7 cellular contexts compared by ENCODE assay signal in genomic region chr18:48838921-48839818, GRCh38.
DNase-seq lines count a peak whose midpoint lies in the region; ATAC-seq, FAIRE-seq and TF ChIP-seq lines count a peak whose summit lies in the region.

No MANE protein-coding gene starts in this region.

- H3K36me3 ChIP-seq in endothelial cell of umbilical vein (ENCODE audit: control insufficient read depth in 2 of 2, extremely low read depth in 1 of 2, insufficient read depth in 2 of 2, low read length in 2 of 2) (no peaks in the 10 kb centered on the region), skeletal muscle satellite cell (ENCODE audit: insufficient read depth, low read length) (no peaks in the 10 kb centered on the region), Karpas-422 (ENCODE audit: insufficient read depth, low read length) (no peaks in the 10 kb centered on the region)

- dilution Hi-C loops in endothelial cell of umbilical vein (cut with MboI; ENCODE audit: extremely low pct_ligation_motif_present, low sequenced_read_pairs), result no loop called here

- no peak overlapping the region for H3K4me2 ChIP-seq in endothelial cell of umbilical vein (ENCODE audit: insufficient read depth, low read length)
- peak overlapping the region; percentile 34 for H3K4me2 ChIP-seq in skeletal muscle satellite cell (ENCODE audit: low read length)
- H3K4me2 ChIP-seq in Karpas-422 (ENCODE audit: low read depth, low read length, poor library complexity, severe bottlenecking), result no peak overlapping the region

- no peak for ATAC-seq in HG02840 (IDR thresholded peaks at IDR 0.05; ENCODE audit: low FRiP score, unreplicated experiment)

- H3K27me3 ChIP-seq in endothelial cell of umbilical vein (ENCODE audit: control insufficient read depth in 2 of 2, insufficient read depth in 2 of 2, low read length in 2 of 2) (no peaks in the 10 kb centered on the region), skeletal muscle satellite cell (ENCODE audit: control insufficient read depth, insufficient read depth, low read length) (no peaks in the 10 kb centered on the region), Karpas-422 (ENCODE audit: low read length) (no peaks in the 10 kb centered on the region; the same call in 1 of the 2 replicates)

- BruUV-seq in endothelial cell of umbilical vein (replicated peaks; lab: Mats Ljungman, UMichigan), result no TSS peak

- H3K27ac ChIP-seq in endothelial cell of umbilical vein (ENCODE audit: insufficient read depth, low read depth, low read length), result no peak overlapping the region
- H3K27ac ChIP-seq in Karpas-422 (ENCODE audit: low read length), result no peak overlapping the region

- H3K9me1 ChIP-seq in endothelial cell of umbilical vein (replicated peaks; ENCODE audit: control insufficient read depth, extremely low read depth, insufficient read depth, low read length), result no peaks in the 10 kb centered on the region

- CTCF ChIA-PET in endothelial cell of umbilical vein (lab: Charles Lee), result no interaction called here

- intact Hi-C loops in endothelial cell of umbilical vein (cut with micrococcal nuclease), result no loop called here

- no peak for TF ChIP-seq CTCF in endothelial cell of umbilical vein (IDR thresholded peaks at IDR 0.05; ENCODE audit: extremely low read depth in 1 of 2, insufficient read depth in 1 of 2, low read depth in 1 of 2, low read length in 2 of 2)

- no peaks in the 10 kb centered on the region for H4K20me1 ChIP-seq in endothelial cell of umbilical vein (replicated peaks; ENCODE audit: control insufficient read depth, extremely low read depth, insufficient read depth, low read length)
- H4K20me1 ChIP-seq in Karpas-422 (ENCODE audit: insufficient read depth, low read depth, low read length), result peaks cover 12% of the 10 kb centered on the region; the same call in 1 of the 2 replicates

- POLR2A ChIA-PET in endothelial cell of umbilical vein (lab: Charles Lee), result no interaction called here

- H3K9ac ChIP-seq in endothelial cell of umbilical vein (replicated peaks; ENCODE audit: extremely low read depth, insufficient read depth, low read length) (no peak overlapping the region), skeletal muscle satellite cell (ENCODE audit: low read depth, low read length) (peak overlapping the region; percentile 40), Karpas-422 (ENCODE audit: low read length) (no peak overlapping the region)

- no peak for FAIRE-seq in H54 (lab: Jason Lieb, UNC)
- FAIRE-seq in endothelial cell of umbilical vein (lab: Jason Lieb, UNC), result peak; percentile 50

- H3K4me1 ChIP-seq in endothelial cell of umbilical vein (ENCODE audit: control insufficient read depth, extremely low read depth, insufficient read depth, low read length) (peaks cover 57% of the 10 kb centered on the region), skeletal muscle satellite cell (ENCODE audit: control insufficient read depth, insufficient read depth, low read length) (peaks cover 49% of the 10 kb centered on the region), Karpas-422 (ENCODE audit: low read length) (peaks cover 30% of the 10 kb centered on the region)

- H3K79me2 ChIP-seq in endothelial cell of umbilical vein (ENCODE audit: control insufficient read depth, insufficient read depth, low read length) (no peaks in the 10 kb centered on the region), Karpas-422 (ENCODE audit: low read length) (no peaks in the 10 kb centered on the region)

- TF ChIP-seq POLR2A in H54 (IDR thresholded peaks at IDR 0.05; ENCODE audit: low read depth, low read length) (no peak), endothelial cell of umbilical vein (IDR thresholded peaks at IDR 0.05; ENCODE audit: low read depth, low read length) (no peak)

- no peak overlapping the region for H3K4me3 ChIP-seq in endothelial cell of umbilical vein (replicated peaks in 1 of 3; ENCODE audit: insufficient read depth in 1 of 3, low read depth in 1 of 3, low read length in 3 of 3)
- H3K4me3 ChIP-seq in skeletal muscle satellite cell (ENCODE audit: low read length), result no peak overlapping the region
- H3K4me3 ChIP-seq in Karpas-422 (ENCODE audit: low read length), result no peak overlapping the region

- peak; percentile 68 for DNase-seq in H54 (ENCODE audit: insufficient read length, low spot score)
- DNase-seq in RPMI7951 (ENCODE audit: low read depth), result peak; percentile 72
- DNase-seq in endothelial cell of umbilical vein (ENCODE audit: low read depth, low spot score), result no peak
- no peak for DNase-seq in Karpas-422
- no peak for DNase-seq in activated CD4-positive, CD25-positive, alpha-beta regulatory T cell treated with anti-CD3 and anti-CD28 coated beads, Interleukin-2, amount 50 U/mL, for 72 hours

- no peaks in the 10 kb centered on the region for H3K9me2 ChIP-seq in Karpas-422 (replicated peaks; ENCODE audit: insufficient read depth, low read length)

- H3K9me3 ChIP-seq in endothelial cell of umbilical vein (replicated peaks; ENCODE audit: control insufficient read depth, insufficient read depth, low read length) (no peaks in the 10 kb centered on the region), skeletal muscle satellite cell (replicated peaks; ENCODE audit: low read length) (no peaks in the 10 kb centered on the region), Karpas-422 (ENCODE audit: low read length) (no peaks in the 10 kb centered on the region)

- H2AFZ ChIP-seq in endothelial cell of umbilical vein (ENCODE audit: low read depth, low read length) (no peak overlapping the region), Karpas-422 (ENCODE audit: low read length) (no peak overlapping the region)

TF ChIP-seq in endothelial cell of umbilical vein, 7 proteins besides CTCF, POLR2A, EP300 and RAD21:
- TF ChIP-seq FOS (IDR thresholded peaks at IDR 0.05; ENCODE audit: borderline replicate concordance, insufficient read depth, low read length), result peak; percentile 17
- no peak for TF ChIP-seq MYC (IDR thresholded peaks at IDR 0.05; ENCODE audit: low read depth, low read length)

Comparison
In these comparisons a context has a peak if more than half of its experiments do, and no peak if none do; other contexts are left out.
1. DNase-seq: peak in H54 (single experiment) and RPMI7951 (single experiment); none in endothelial cell of umbilical vein (single experiment), Karpas-422 (single experiment) and activated CD4-positive, CD25-positive, alpha-beta regulatory T cell treated with anti-CD3 and anti-CD28 coated beads, Interleukin-2, amount 50 U/mL, for 72 hours (single experiment).